ENCODE assay signal across 20 cellular contexts in the genomic region with DNA sequence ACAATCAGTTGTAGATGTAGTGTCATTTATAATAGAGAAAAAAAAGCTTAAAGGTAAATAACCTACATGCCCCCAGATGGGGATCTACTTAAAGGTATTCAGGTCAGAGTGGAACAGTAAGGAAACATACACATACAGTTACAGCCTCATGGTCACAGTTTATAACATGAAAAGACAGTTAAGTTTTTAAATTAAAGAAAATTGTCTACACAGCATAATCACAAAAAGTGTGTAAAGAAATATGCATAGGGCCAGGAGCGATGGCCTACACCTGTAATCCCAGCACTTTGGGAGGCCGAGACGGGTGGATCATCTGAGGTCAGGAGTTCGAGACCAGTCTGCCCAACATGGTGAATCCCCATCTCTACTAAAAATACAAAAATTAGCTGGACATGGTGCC. TPM values are rescaled to one million over a fixed set of nuclear protein-coding genes. Genes with fewer than 3 reads are reported as not detected.
A peak's percentile ranks its signal among the peaks of the same experiment; 100 is the strongest.
DNase-seq lines count a peak whose midpoint lies in the region; ATAC-seq, FAIRE-seq and TF ChIP-seq lines count a peak whose summit lies in the region.
"Had no signal": no experiment of that assay in that cellular context is flagged by ENCODE, and none has a peak within 500 bp of the region (broad histone marks: within the 10 kb centered on the region; RNA-seq: fewer than 3 reads in every experiment).

No MANE protein-coding gene starts in this region.

- H3K9me3 ChIP-seq in IMR-90 (ENCODE audit: control insufficient read depth, insufficient read depth, low read length) (no peaks in the 10 kb centered on the region), K562 (replicated peaks; ENCODE audit: control insufficient read depth, insufficient read depth, low read depth, low read length) (no peaks in the 10 kb centered on the region), kidney (ENCODE audit: control insufficient read depth in 1 of 2, low read length in 2 of 2) (no peaks in the 10 kb centered on the region)
- H3K9me3 ChIP-seq: BE2C, HAP-1 had no signal

- H3K36me3 ChIP-seq in IMR-90 (ENCODE audit: control insufficient read depth, insufficient read depth, low read length): no peaks in the 10 kb centered on the region
- H3K36me3 ChIP-seq in K562 (ENCODE audit: control insufficient read depth, insufficient read depth, low read length): no peaks in the 10 kb centered on the region
- H3K36me3 ChIP-seq in kidney (ENCODE audit: control insufficient read depth in 1 of 2, insufficient read depth in 2 of 2, low read length in 2 of 2): no peaks in the 10 kb centered on the region
- H3K36me3 ChIP-seq: BE2C, HAP-1 had no signal

- no peak overlapping the region for H3K4ac ChIP-seq in IMR-90 (ENCODE audit: low read depth, low read length)

- TF ChIP-seq EP300 in K562 (IDR thresholded peaks at IDR 0.05; ENCODE audit: low read length): no peak

- H4K20me1 ChIP-seq in IMR-90 (ENCODE audit: insufficient read depth, low read length) (no peaks in the 10 kb centered on the region), K562 (replicated peaks; ENCODE audit: control insufficient read depth, insufficient read depth, low read length) (no peaks in the 10 kb centered on the region)

- intact Hi-C loops in IMR-90 (cut with micrococcal nuclease): no loop called here
- intact Hi-C loops in K562 (cut with micrococcal nuclease): no loop called here
- intact Hi-C loops in kidney (cut with DNase I): no loop called here

- H2AK9ac ChIP-seq in IMR-90 (replicated peaks; ENCODE audit: low read depth, low read length, poor library complexity): no peak overlapping the region

- no CpG with 5 or more reads among the region's 4 CpGs for WGBS in IMR-90 (ENCODE audit: extremely low coverage in 2 of 2, insufficient read length in 1 of 2), 2 experiments
- 69% methylated on average over 4 of the region's 4 CpGs for WGBS in K562 (ENCODE audit: insufficient coverage, low coverage, missing lambda C conversion rate)

- H3K27me3 ChIP-seq in IMR-90 (ENCODE audit: control insufficient read depth, insufficient read depth, low read length) (peaks cover 23% of the 10 kb centered on the region), K562 (ENCODE audit: control insufficient read depth in 2 of 2, insufficient read depth in 2 of 2, low read length in 2 of 2) (no peaks in the 10 kb centered on the region)
- H3K27me3 ChIP-seq: BE2C had no signal

- H3K4me3 ChIP-seq in IMR-90 (ENCODE audit: insufficient read depth, low read depth, low read length) (no peak overlapping the region), K562 (no peak overlapping the region), kidney (ENCODE audit: low read length in 2 of 2) (no peak overlapping the region)
- H3K4me3 ChIP-seq: GM12878, HAP-1 had no signal

- no peak overlapping the region for H2BK120ac ChIP-seq in IMR-90 (ENCODE audit: low read depth, low read length)

- FAIRE-seq in K562 (lab: Jason Lieb, UNC) (no peak), kidney (lab: Jason Lieb, UNC) (no peak), RCC 7860 (lab: Jason Lieb, UNC) (no peak)
- FAIRE-seq: GM12878, H1 had no signal

- POLR2A ChIA-PET in IMR-90 (lab: Charles Lee; ENCODE audit: unreplicated experiment): no interaction called here
- POLR2A ChIA-PET in K562 (lab: Yijun Ruan, JAX): interaction anchor here (0.6 kb wide), 1 partner anchor 267 kb away, joined by 3 read pairs; no protein-coding TSS in a partner anchor

- DNase-seq in IMR-90: no peak
- DNase-seq in K562 (ENCODE audit: extremely low read depth in 1 of 4, low spot score in 3 of 4): no peak
- peak; percentile 8 for DNase-seq in kidney
- DNase-seq in RCC 7860 (ENCODE audit: low spot score): no peak
- no peak for DNase-seq in NCI-H1105 (lab: John Stamatoyannopoulos, UW)
- DNase-seq: ACHN; BE2C; C1 segment of cervical spinal cord; CD4-positive, CD25-positive, alpha-beta regulatory T cell; CD8-positive, alpha-beta memory T cell; COR-L47; DMS 273 treated with DMSO at 0.1 percent for 48 hours; DMS53; DND-41; EL had no signal

- H2BK15ac ChIP-seq in IMR-90 (ENCODE audit: low read depth, low read length): no peak overlapping the region

- TF ChIP-seq CTCF in IMR-90 (conservative IDR thresholded peaks at IDR 0.05; ENCODE audit: low read depth, low read length) (no peak), K562 (IDR thresholded peaks at IDR 0.05 in 2 of 3, conservative IDR thresholded peaks at IDR 0.05 in 1 of 3; ENCODE audit: insufficient read depth in 2 of 3, low read depth in 1 of 3, low read length in 3 of 3) (no peak), kidney (IDR thresholded peaks at IDR 0.05; ENCODE audit: borderline replicate concordance, extremely low read depth, insufficient read depth) (no peak)

- CTCF ChIA-PET in IMR-90 (lab: Yijun Ruan, JAX): no interaction called here
- CTCF ChIA-PET in K562 (lab: Yijun Ruan, JAX; ENCODE audit: low intra/inter-chr PET ratio): interaction anchor here (0.6 kb wide), 1 partner anchor 759 kb away, joined by 3 read pairs; no protein-coding TSS in a partner anchor

- H3K4me2 ChIP-seq in IMR-90 (ENCODE audit: low read depth, low read length) (no peak overlapping the region), K562 (ENCODE audit: insufficient read depth, low read length) (no peak overlapping the region)

- no peak overlapping the region for H4K91ac ChIP-seq in IMR-90 (ENCODE audit: insufficient read depth, low read depth, low read length)

- no peaks in the 10 kb centered on the region for H3K9me1 ChIP-seq in IMR-90 (ENCODE audit: insufficient read depth, low read length)
- no peaks in the 10 kb centered on the region for H3K9me1 ChIP-seq in K562 (ENCODE audit: control insufficient read depth, insufficient read depth, low read length)

- no peak overlapping the region for H3K9ac ChIP-seq in IMR-90 (ENCODE audit: low read depth, low read length)
- H3K9ac ChIP-seq in K562 (ENCODE audit: insufficient read depth in 1 of 2, low read depth in 2 of 2, low read length in 2 of 2): no peak overlapping the region
- H3K9ac ChIP-seq in kidney (ENCODE audit: low read length in 2 of 2): no peak overlapping the region

- BruUV-seq in IMR-90 (replicated peaks; lab: Mats Ljungman, UMichigan): no TSS peak
- no TSS peak for BruUV-seq in K562 (replicated peaks; lab: Mats Ljungman, UMichigan)

- in situ Hi-C loops in IMR-90 (cut with MboI; ENCODE audit: low sequenced_read_pairs): no loop called here
- in situ Hi-C loops in K562 (cut with MboI): no loop called here

- no peak for ATAC-seq in IMR-90 (ENCODE audit: low read depth)
- ATAC-seq in K562: no peak
- ATAC-seq: GM12878 had no signal

- H3K79me1 ChIP-seq in IMR-90 (ENCODE audit: low read depth in 1 of 2, low read length in 2 of 2): no peaks in the 10 kb centered on the region

- TF ChIP-seq POLR2A in IMR-90 (IDR thresholded peaks at IDR 0.05; ENCODE audit: low read depth, low read length) (no peak), K562 (conservative IDR thresholded peaks at IDR 0.05) (no peak)

- no peak overlapping the region for H2BK20ac ChIP-seq in IMR-90 (ENCODE audit: low read depth, low read length)

- TF ChIP-seq RAD21 in IMR-90 (IDR thresholded peaks at IDR 0.05; ENCODE audit: low read length) (no peak), K562 (CRISPR knock-in tag; conservative IDR thresholded peaks at IDR 0.05 in 1 of 2, IDR thresholded peaks at IDR 0.05 in 1 of 2) (no peak)

- no peak overlapping the region for H4K8ac ChIP-seq in IMR-90 (ENCODE audit: low read depth in 2 of 2, low read length in 2 of 2)

- no peak overlapping the region for H4K5ac ChIP-seq in IMR-90 (ENCODE audit: low read depth, low read length)

- H2BK5ac ChIP-seq in IMR-90 (ENCODE audit: low read depth, low read length, poor library complexity, severe bottlenecking): no peak overlapping the region

- no peak overlapping the region for H3K56ac ChIP-seq in IMR-90 (ENCODE audit: extremely low read depth, insufficient read depth, low read length)

- dilution Hi-C loops in IMR-90 (cut with HindIII; ENCODE audit: low sequenced_read_pairs, unreplicated experiment): no loop called here

- H2AFZ ChIP-seq in IMR-90 (replicated peaks; ENCODE audit: low read length, poor library complexity): no peak overlapping the region
- H2AFZ ChIP-seq in K562 (ENCODE audit: low read depth, low read length): no peak overlapping the region

- no peak overlapping the region for H3K14ac ChIP-seq in IMR-90 (replicated peaks; ENCODE audit: low read depth, low read length)

- no peak overlapping the region for H3K23ac ChIP-seq in IMR-90 (ENCODE audit: low read depth, low read length)

- no peaks in the 10 kb centered on the region for H3K79me2 ChIP-seq in K562 (ENCODE audit: control insufficient read depth, insufficient read depth, low read length)

- H3K27ac ChIP-seq in IMR-90 (ENCODE audit: insufficient read depth, low read length) (no peak overlapping the region), K562 (ENCODE audit: extremely low read depth, low read depth, low read length) (no peak overlapping the region), kidney (ENCODE audit: low read depth in 2 of 2, low read length in 2 of 2) (no peak overlapping the region)

- H3K4me1 ChIP-seq in IMR-90 (ENCODE audit: control insufficient read depth, insufficient read depth, low read length) (0 out of 2 replicates have a peak, but pooled peaks cover 1% of the 10 kb centered on the region), K562 (replicated peaks in 1 of 2; ENCODE audit: control insufficient read depth in 2 of 2, insufficient read depth in 2 of 2, low read length in 2 of 2) (peaks cover 5 to 15% of the 10 kb centered on the region in 2 experiments; a peak in 4 of 5 replicates), kidney (ENCODE audit: control insufficient read depth in 1 of 2, insufficient read depth in 1 of 2, low read depth in 1 of 2, low read length in 2 of 2) (peaks cover 0 to 8% of the 10 kb centered on the region in 2 donors)
- H3K4me1 ChIP-seq: BE2C, HAP-1 had no signal

- H2AK5ac ChIP-seq in IMR-90 (ENCODE audit: low read depth, low read length): no peak overlapping the region

- H3K18ac ChIP-seq in IMR-90 (ENCODE audit: low read depth, low read length): no peak overlapping the region

RNA-seq across cellular contexts. Expression of a gene that starts 6.8 kb away (rescaled TPM):
- not detected in 2 replicates for total RNA-seq in IMR-90 (2012; rRNA removed)
- 0.07 and 0.10 TPM in 2 replicates for polyA plus RNA-seq in IMR-90 (2012; rRNA removed)
- 0.05 TPM in 1 of 2 replicates, not detected in the other for polyA plus RNA-seq in IMR-90 (2012; cell fraction: cytosol; rRNA removed)
- polyA plus RNA-seq in IMR-90 (2012; cell fraction: nucleus; rRNA removed; ENCODE audit: low replicate concordance): 0.48 and 0.57 TPM in 2 replicates
- total RNA-seq in K562 (2011; cell fraction: chromatin; rRNA removed; ENCODE audit: low replicate concordance): 1.1 and 1.9 TPM in 2 replicates
- 1.8 TPM in 2 replicates for total RNA-seq in K562 (2011; cell fraction: nucleolus; rRNA removed)
- total RNA-seq in K562 (2011; cell fraction: nucleoplasm; rRNA removed): 1.0 and 1.1 TPM in 2 replicates
- total RNA-seq in K562 (2014; rRNA removed): 2.0 and 2.2 TPM in 2 replicates
- 0.73 and 1.1 TPM in 2 replicates for total RNA-seq in K562 (2014; rRNA removed; fragmentation: Illumina TruSeq; extraction: Trizol)
- total RNA-seq in K562 (2015; rRNA removed; fragmentation: Illumina TruSeq; extraction: Trizol): 0.45 and 0.72 TPM in 2 replicates
- total RNA-seq in K562 (2021): 1.9 and 2.0 TPM in 2 replicates
- 1.1 and 1.2 TPM in 2 replicates for polyA plus RNA-seq in K562 (2011; rRNA removed)
- 1.3 and 2.4 TPM in 2 replicates for polyA plus RNA-seq in K562 (2011; cell fraction: cytosol; rRNA removed)
- polyA plus RNA-seq in K562 (2011; cell fraction: nucleus; rRNA removed): 1.0 and 1.1 TPM in 2 replicates
- polyA plus RNA-seq in K562 (2012): 0.51 and 1.3 TPM in 2 replicates
- polyA plus RNA-seq in K562 (2014; fragmentation: Illumina TruSeq; extraction: Trizol): 1.1 TPM in 2 replicates
- polyA plus RNA-seq in K562 (2014; fragmentation: Nextera tagmentation; extraction: Ambion mirVana): under 1 TPM; 0.08 to 0.18 TPM
- polyA plus RNA-seq in K562 (2014; rRNA removed): 1.4 and 2.6 TPM in 2 replicates
- 0.77 and 1.3 TPM in 2 replicates for polyA minus RNA-seq in K562 (2011; rRNA and poly(A)+ RNA removed)
- polyA minus RNA-seq in K562 (2011; cell fraction: cytosol; rRNA and poly(A)+ RNA removed): 1.4 TPM in 1 of 2 replicates, not detected in the other
- 1.1 and 1.3 TPM in 2 replicates for polyA minus RNA-seq in K562 (2011; cell fraction: nucleus; rRNA and poly(A)+ RNA removed)
- 3.0 TPM for total RNA-seq in kidney
- polyA plus RNA-seq in kidney (ENCODE audit: insufficient read depth, low read depth, low replicate concordance): 4.6 TPM
- total RNA-seq: CD4-positive, CD25-positive, alpha-beta regulatory T cell had no signal
- polyA plus RNA-seq: CD8-positive, alpha-beta memory T cell had no signal

RNA-seq across cellular contexts. Expression of a gene that starts 23.4 kb away (rescaled TPM):
- 0.56 and 0.90 TPM in 2 replicates for total RNA-seq in IMR-90 (2012; rRNA removed)
- 1.8 and 2.1 TPM in 2 replicates for polyA plus RNA-seq in IMR-90 (2012; rRNA removed)
- 2.3 and 3.1 TPM in 2 replicates for polyA plus RNA-seq in IMR-90 (2012; cell fraction: cytosol; rRNA removed)
- 2.5 and 5.8 TPM in 2 replicates for polyA plus RNA-seq in IMR-90 (2012; cell fraction: nucleus; rRNA removed; ENCODE audit: low replicate concordance)
- 10.1 and 24.8 TPM in 2 replicates for total RNA-seq in K562 (2011; cell fraction: chromatin; rRNA removed; ENCODE audit: low replicate concordance)
- 24.3 and 37.9 TPM in 2 replicates for total RNA-seq in K562 (2011; cell fraction: nucleolus; rRNA removed)
- 13.6 and 20.2 TPM in 2 replicates for total RNA-seq in K562 (2011; cell fraction: nucleoplasm; rRNA removed)
- 1.5 and 2.1 TPM in 2 replicates for total RNA-seq in K562 (2014; rRNA removed)
- total RNA-seq in K562 (2014; rRNA removed; fragmentation: Illumina TruSeq; extraction: Trizol): 1.1 and 1.8 TPM in 2 replicates
- 0.94 and 0.98 TPM in 2 replicates for total RNA-seq in K562 (2015; rRNA removed; fragmentation: Illumina TruSeq; extraction: Trizol)
- total RNA-seq in K562 (2021): 3.2 and 4.5 TPM in 2 replicates
- polyA plus RNA-seq in K562 (2011; rRNA removed): 2.8 and 5.6 TPM in 2 replicates
- polyA plus RNA-seq in K562 (2011; cell fraction: cytosol; rRNA removed): 4.1 and 7.4 TPM in 2 replicates
- 9.8 and 17.8 TPM in 2 replicates for polyA plus RNA-seq in K562 (2011; cell fraction: nucleus; rRNA removed)
- polyA plus RNA-seq in K562 (2012): 4.0 and 7.3 TPM in 2 replicates
- 3.9 and 4.5 TPM in 2 replicates for polyA plus RNA-seq in K562 (2014; fragmentation: Illumina TruSeq; extraction: Trizol)
- under 1 TPM; 0.78 to 0.80 TPM for polyA plus RNA-seq in K562 (2014; fragmentation: Nextera tagmentation; extraction: Ambion mirVana)
- polyA plus RNA-seq in K562 (2014; rRNA removed): 2.3 and 3.3 TPM in 2 replicates
- 3.5 and 3.7 TPM in 2 replicates for polyA minus RNA-seq in K562 (2011; rRNA and poly(A)+ RNA removed)
- polyA minus RNA-seq in K562 (2011; cell fraction: cytosol; rRNA and poly(A)+ RNA removed): 4.8 and 6.5 TPM in 2 replicates
- 5.0 and 5.2 TPM in 2 replicates for polyA minus RNA-seq in K562 (2011; cell fraction: nucleus; rRNA and poly(A)+ RNA removed)
- total RNA-seq in kidney: 114 TPM
- polyA plus RNA-seq in kidney (ENCODE audit: insufficient read depth, low read depth, low replicate concordance): 112 TPM
- total RNA-seq: G401 had no signal

RNA-seq across cellular contexts. Expression of a gene that starts 27.1 kb away (rescaled TPM):
- total RNA-seq in IMR-90 (2012; rRNA removed): 30.0 and 32.3 TPM in 2 replicates
- polyA plus RNA-seq in IMR-90 (2012; rRNA removed): 19.3 and 20.8 TPM in 2 replicates
- polyA plus RNA-seq in IMR-90 (2012; cell fraction: cytosol; rRNA removed): 15.0 and 19.5 TPM in 2 replicates
- polyA plus RNA-seq in IMR-90 (2012; cell fraction: nucleus; rRNA removed; ENCODE audit: low replicate concordance): 15.5 and 29.3 TPM in 2 replicates
- 9.0 and 33.9 TPM in 2 replicates for total RNA-seq in K562 (2011; cell fraction: chromatin; rRNA removed; ENCODE audit: low replicate concordance)
- total RNA-seq in K562 (2011; cell fraction: nucleolus; rRNA removed): 25.9 and 30.9 TPM in 2 replicates
- 9.9 and 14.4 TPM in 2 replicates for total RNA-seq in K562 (2011; cell fraction: nucleoplasm; rRNA removed)
- total RNA-seq in K562 (2014; rRNA removed): 17.3 and 20.0 TPM in 2 replicates
- 4.3 and 5.3 TPM in 2 replicates for total RNA-seq in K562 (2014; rRNA removed; fragmentation: Illumina TruSeq; extraction: Trizol)
- total RNA-seq in K562 (2015; rRNA removed; fragmentation: Illumina TruSeq; extraction: Trizol): 14.6 and 14.7 TPM in 2 replicates
- total RNA-seq in K562 (2021): 19.9 and 20.8 TPM in 2 replicates
- 5.9 and 9.0 TPM in 2 replicates for polyA plus RNA-seq in K562 (2011; rRNA removed)
- polyA plus RNA-seq in K562 (2011; cell fraction: cytosol; rRNA removed): 8.9 and 18.1 TPM in 2 replicates
- polyA plus RNA-seq in K562 (2011; cell fraction: nucleus; rRNA removed): 9.1 and 13.6 TPM in 2 replicates
- polyA plus RNA-seq in K562 (2012): 14.0 and 19.3 TPM in 2 replicates
- polyA plus RNA-seq in K562 (2014; fragmentation: Illumina TruSeq; extraction: Trizol): 9.5 and 11.8 TPM in 2 replicates
- polyA plus RNA-seq in K562 (2014; fragmentation: Nextera tagmentation; extraction: Ambion mirVana): under 1 TPM; 0.73 to 0.88 TPM
- polyA plus RNA-seq in K562 (2014; rRNA removed): 8.5 and 9.9 TPM in 2 replicates
- 15.1 and 21.7 TPM in 2 replicates for polyA minus RNA-seq in K562 (2011; rRNA and poly(A)+ RNA removed)
- polyA minus RNA-seq in K562 (2011; cell fraction: cytosol; rRNA and poly(A)+ RNA removed): 17.4 and 23.2 TPM in 2 replicates
- polyA minus RNA-seq in K562 (2011; cell fraction: nucleus; rRNA and poly(A)+ RNA removed): 7.5 and 10.6 TPM in 2 replicates
- total RNA-seq in kidney: 28.1 TPM
- polyA plus RNA-seq in kidney (ENCODE audit: insufficient read depth, low read depth, low replicate concordance): 21.9 TPM

RNA-seq across cellular contexts. Expression of a gene that starts 38.7 kb away (rescaled TPM):
- total RNA-seq in IMR-90 (2012; rRNA removed) (not detected in 2 replicates), K562 (2014; rRNA removed) (not detected in 2 replicates), K562 (2014; rRNA removed; fragmentation: Illumina TruSeq; extraction: Trizol) (not detected in 2 replicates), K562 (2015; rRNA removed; fragmentation: Illumina TruSeq; extraction: Trizol) (not detected in 2 replicates), K562 (2021) (not detected in 2 replicates), kidney (not detected)
- polyA plus RNA-seq in IMR-90 (2012; rRNA removed) (not detected in 2 replicates), K562 (2011; rRNA removed) (0.11 TPM in 1 of 2 replicates, not detected in the other), K562 (2014; fragmentation: Illumina TruSeq; extraction: Trizol) (not detected in 2 replicates), K562 (2014; fragmentation: Nextera tagmentation; extraction: Ambion mirVana) (under 1 TPM; 0.11 to 0.18 TPM), K562 (2014; rRNA removed) (not detected in 2 replicates), kidney (ENCODE audit: insufficient read depth, low read depth, low replicate concordance) (4.0 TPM)
- polyA plus RNA-seq in IMR-90 (2012; cell fraction: cytosol; rRNA removed): not detected in 2 replicates
- polyA plus RNA-seq in IMR-90 (2012; cell fraction: nucleus; rRNA removed; ENCODE audit: low replicate concordance): not detected in 2 replicates
- total RNA-seq in K562 (2011; cell fraction: chromatin; rRNA removed; ENCODE audit: low replicate concordance): not detected in 2 replicates
- total RNA-seq in K562 (2011; cell fraction: nucleolus; rRNA removed): 0.66 and 0.67 TPM in 2 replicates
- total RNA-seq in K562 (2011; cell fraction: nucleoplasm; rRNA removed): not detected in 2 replicates
- 0.09 and 0.18 TPM in 2 replicates for polyA plus RNA-seq in K562 (2011; cell fraction: cytosol; rRNA removed)
- 0.17 TPM in 1 of 2 replicates, not detected in the other for polyA plus RNA-seq in K562 (2011; cell fraction: nucleus; rRNA removed)
- 0.14 TPM in 1 of 2 replicates, not detected in the other for polyA plus RNA-seq in K562 (2012)
- not detected in 2 replicates for polyA minus RNA-seq in K562 (2011; rRNA and poly(A)+ RNA removed)
- not detected in 2 replicates for polyA minus RNA-seq in K562 (2011; cell fraction: cytosol; rRNA and poly(A)+ RNA removed)
- not detected in 2 replicates for polyA minus RNA-seq in K562 (2011; cell fraction: nucleus; rRNA and poly(A)+ RNA removed)
- total RNA-seq: A172; CD4-positive, CD25-positive, alpha-beta regulatory T cell; CD8-positive, alpha-beta memory T cell; G401; GM12878; H1 had no signal
- polyA plus RNA-seq: CD4-positive, CD25-positive, alpha-beta regulatory T cell; CD8-positive, alpha-beta memory T cell; H1 had no signal

RNA-seq across cellular contexts. Expression of a gene that starts 59.9 kb away (rescaled TPM):
- total RNA-seq in IMR-90 (2012; rRNA removed) (58.3 and 107 TPM in 2 replicates), K562 (2014; rRNA removed) (57.9 and 60.3 TPM in 2 replicates), K562 (2014; rRNA removed; fragmentation: Illumina TruSeq; extraction: Trizol) (39.5 and 44.2 TPM in 2 replicates), K562 (2015; rRNA removed; fragmentation: Illumina TruSeq; extraction: Trizol) (58.4 and 61.5 TPM in 2 replicates), K562 (2021) (31.2 and 41.0 TPM in 2 replicates), kidney (41.6 TPM)
- polyA plus RNA-seq in IMR-90 (2012; rRNA removed) (58.6 and 77.1 TPM in 2 replicates), K562 (2011; rRNA removed) (33.8 and 37.9 TPM in 2 replicates), K562 (2014; fragmentation: Illumina TruSeq; extraction: Trizol) (51.3 and 68.6 TPM in 2 replicates), K562 (2014; fragmentation: Nextera tagmentation; extraction: Ambion mirVana) (1 to 10 TPM; 2.4 to 9.1 TPM), K562 (2014; rRNA removed) (66.6 and 79.4 TPM in 2 replicates), kidney (ENCODE audit: insufficient read depth, low read depth, low replicate concordance) (56.7 TPM)
- 36.7 and 109 TPM in 2 replicates for polyA plus RNA-seq in IMR-90 (2012; cell fraction: cytosol; rRNA removed)
- polyA plus RNA-seq in IMR-90 (2012; cell fraction: nucleus; rRNA removed; ENCODE audit: low replicate concordance): 46.7 and 66.8 TPM in 2 replicates
- total RNA-seq in K562 (2011; cell fraction: chromatin; rRNA removed; ENCODE audit: low replicate concordance): 52.2 and 75.8 TPM in 2 replicates
- total RNA-seq in K562 (2011; cell fraction: nucleolus; rRNA removed): 35.9 and 41.6 TPM in 2 replicates
- total RNA-seq in K562 (2011; cell fraction: nucleoplasm; rRNA removed): 34.0 and 47.2 TPM in 2 replicates
- polyA plus RNA-seq in K562 (2011; cell fraction: cytosol; rRNA removed): 38.9 and 62.7 TPM in 2 replicates
- polyA plus RNA-seq in K562 (2011; cell fraction: nucleus; rRNA removed): 54.0 and 67.1 TPM in 2 replicates
- 31.6 and 35.7 TPM in 2 replicates for polyA plus RNA-seq in K562 (2012)
- 24.9 and 30.8 TPM in 2 replicates for polyA minus RNA-seq in K562 (2011; rRNA and poly(A)+ RNA removed)
- 16.6 and 22.6 TPM in 2 replicates for polyA minus RNA-seq in K562 (2011; cell fraction: cytosol; rRNA and poly(A)+ RNA removed)
- 9.8 and 36.0 TPM in 2 replicates for polyA minus RNA-seq in K562 (2011; cell fraction: nucleus; rRNA and poly(A)+ RNA removed)
